In genomic region chr9:38171926-38172325, GRCh38 we compare ENCODE assay signal across 1 cellular context.
TF ChIP-seq lines count a peak whose summit lies in the region.

No MANE protein-coding gene starts in this region.

TF ChIP-seq in H1, 55 proteins besides CTCF, POLR2A, EP300 and RAD21 (continued from another document):
- TF ChIP-seq EZH2 (IDR thresholded peaks at IDR 0.05; ENCODE audit: low read depth, low read length, severe bottlenecking) = no peak
- no peak for TF ChIP-seq CTBP2 (IDR thresholded peaks at IDR 0.05; ENCODE audit: borderline replicate concordance, insufficient read depth, insufficient read length, low read length)
- TF ChIP-seq MAFK (IDR thresholded peaks at IDR 0.05; ENCODE audit: low read depth, low read length) = no peak
